Comparison of ENCODE assay signal across 9 cellular contexts in the genomic region with DNA sequence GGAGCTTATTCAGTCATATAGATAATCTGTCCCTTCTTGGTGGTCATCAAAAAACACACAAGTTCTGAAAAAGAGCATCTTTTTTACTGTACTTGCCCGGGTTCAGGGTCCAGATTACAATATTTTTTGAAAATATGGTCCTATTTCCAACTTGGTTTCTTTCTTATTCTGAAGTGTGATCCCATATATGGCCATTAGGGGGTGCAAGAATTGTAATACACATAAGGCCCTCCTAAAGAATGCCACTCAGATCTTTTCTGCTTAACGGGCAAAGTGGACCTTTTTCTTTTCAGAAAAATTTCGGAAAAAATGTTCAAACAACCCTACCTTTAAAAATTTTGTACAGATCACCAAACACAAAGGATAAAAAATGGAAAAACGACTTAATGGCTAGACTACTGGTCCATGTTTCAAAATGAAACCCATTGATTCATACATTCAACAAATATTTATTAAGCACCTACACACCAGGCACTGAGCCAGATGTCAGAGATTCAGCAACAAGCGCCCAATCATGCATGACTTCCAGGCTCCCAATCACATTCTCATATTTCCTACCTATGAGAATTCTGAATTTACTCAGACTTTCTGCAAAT.
DNase-seq lines count a peak whose midpoint lies in the region; ATAC-seq and TF ChIP-seq lines count a peak whose summit lies in the region.
"Had no signal": no experiment of that assay in that cellular context is flagged by ENCODE, and none has a peak within 500 bp of the region (broad histone marks: within the 10 kb centered on the region; RNA-seq: fewer than 3 reads in every experiment).

No MANE protein-coding gene starts in this region.

- H3K36me3 ChIP-seq in adipocyte (ENCODE audit: control insufficient read depth, insufficient read depth, low read length, severe bottlenecking) (no peaks in the 10 kb centered on the region), kidney epithelial cell (ENCODE audit: control insufficient read depth, insufficient read depth, low read length) (no peaks in the 10 kb centered on the region)

- POLR2A ChIA-PET in activated CD8-positive, alpha-beta T cell treated with anti-CD3 and anti-CD28 coated beads for 36 hours (lab: Charles Lee): no interaction called here
- POLR2A ChIA-PET in activated CD8-positive, alpha-beta T cell treated with anti-CD3 and anti-CD28 coated beads, Interleukin-2, amount 10 ng/mL, durations not matched to agents 7 days and 5 days (lab: Charles Lee): no interaction called here

- H3K9ac ChIP-seq in adipocyte (ENCODE audit: low read length): no peak overlapping the region

- H3K27me3 ChIP-seq in adipocyte (replicated peaks; ENCODE audit: control insufficient read depth, insufficient read depth, low read length) (no peaks in the 10 kb centered on the region), kidney epithelial cell (ENCODE audit: control insufficient read depth, insufficient read depth, low read length) (no peaks in the 10 kb centered on the region)

- no peaks in the 10 kb centered on the region for H3K9me3 ChIP-seq in adipocyte (ENCODE audit: control insufficient read depth, low read length)

- no peaks in the 10 kb centered on the region for H3K36me3 Mint-ChIP-seq in activated CD8-positive, alpha-beta T cell treated with anti-CD3 and anti-CD28 coated beads for 36 hours (ENCODE audit: low read depth)
- no peaks in the 10 kb centered on the region for H3K36me3 Mint-ChIP-seq in activated CD8-positive, alpha-beta T cell treated with anti-CD3 and anti-CD28 coated beads, Interleukin-2, amount 10 ng/mL, durations not matched to agents 7 days and 5 days (ENCODE audit: low read depth)

- ATAC-seq in activated CD8-positive, alpha-beta T cell treated with anti-CD3 and anti-CD28 coated beads for 36 hours: peak; percentile 56
- ATAC-seq in activated CD8-positive, alpha-beta T cell treated with anti-CD3 and anti-CD28 coated beads, Interleukin-2, amount 10 ng/mL, durations not matched to agents 7 days and 5 days: no peak
- ATAC-seq in HG03280 (IDR thresholded peaks at IDR 0.05; ENCODE audit: unreplicated experiment): peak; percentile 73
- no peak for ATAC-seq in GM21515 (IDR thresholded peaks at IDR 0.05; ENCODE audit: unreplicated experiment)
- ATAC-seq in HG03378 (IDR thresholded peaks at IDR 0.05; ENCODE audit: unreplicated experiment): no peak

- intact Hi-C loops in activated CD8-positive, alpha-beta T cell treated with anti-CD3 and anti-CD28 coated beads for 36 hours (cut with micrococcal nuclease): no loop called here

- peak; percentile 69 for TF ChIP-seq CTCF in activated CD8-positive, alpha-beta T cell treated with anti-CD3 and anti-CD28 coated beads for 36 hours (IDR thresholded peaks at IDR 0.05)
- peak; percentile 65 for TF ChIP-seq CTCF in kidney epithelial cell (IDR thresholded peaks at IDR 0.05; ENCODE audit: insufficient read depth, low read length, poor library complexity, severe bottlenecking)

- H3K4me1 ChIP-seq in adipocyte (ENCODE audit: control insufficient read depth, insufficient read depth, low read length): peaks cover 6% of the 10 kb centered on the region

- H3K4me3 ChIP-seq in adipocyte (ENCODE audit: low read length): no peak overlapping the region
- H3K4me3 ChIP-seq in kidney epithelial cell (ENCODE audit: low read depth, low read length): no peak overlapping the region

- H3K4me3 Mint-ChIP-seq in activated CD8-positive, alpha-beta T cell treated with anti-CD3 and anti-CD28 coated beads for 36 hours: no peak overlapping the region
- H3K4me3 Mint-ChIP-seq in activated CD8-positive, alpha-beta T cell treated with anti-CD3 and anti-CD28 coated beads, Interleukin-2, amount 10 ng/mL, durations not matched to agents 7 days and 5 days: no peak overlapping the region
- H3K4me3 Mint-ChIP-seq: central memory CD8-positive, alpha-beta T cell had no signal

- peaks cover 4% of the 10 kb centered on the region for H3K27me3 Mint-ChIP-seq in activated CD8-positive, alpha-beta T cell treated with anti-CD3 and anti-CD28 coated beads for 36 hours
- no peaks in the 10 kb centered on the region for H3K27me3 Mint-ChIP-seq in activated CD8-positive, alpha-beta T cell treated with anti-CD3 and anti-CD28 coated beads, Interleukin-2, amount 10 ng/mL, durations not matched to agents 7 days and 5 days (ENCODE audit: low read depth)

- no peaks in the 10 kb centered on the region for H3K4me1 Mint-ChIP-seq in activated CD8-positive, alpha-beta T cell treated with anti-CD3 and anti-CD28 coated beads for 36 hours (ENCODE audit: low read depth)
- no peaks in the 10 kb centered on the region for H3K4me1 Mint-ChIP-seq in activated CD8-positive, alpha-beta T cell treated with anti-CD3 and anti-CD28 coated beads, Interleukin-2, amount 10 ng/mL, durations not matched to agents 7 days and 5 days (ENCODE audit: low read depth)
- H3K4me1 Mint-ChIP-seq: central memory CD8-positive, alpha-beta T cell had no signal

- CTCF ChIA-PET in activated CD8-positive, alpha-beta T cell treated with anti-CD3 and anti-CD28 coated beads for 36 hours (lab: Charles Lee): interaction anchor here (0.9 to 1.4 kb wide), 3 partner anchors 10 to 472 kb away, joined by 3 to 6 read pairs (median 4); no protein-coding TSS in a partner anchor
- CTCF ChIA-PET in activated CD8-positive, alpha-beta T cell treated with anti-CD3 and anti-CD28 coated beads, Interleukin-2, amount 10 ng/mL, durations not matched to agents 7 days and 5 days (lab: Charles Lee): no interaction called here

- H3K9me3 Mint-ChIP-seq in activated CD8-positive, alpha-beta T cell treated with anti-CD3 and anti-CD28 coated beads for 36 hours: no peaks in the 10 kb centered on the region
- no peaks in the 10 kb centered on the region for H3K9me3 Mint-ChIP-seq in activated CD8-positive, alpha-beta T cell treated with anti-CD3 and anti-CD28 coated beads, Interleukin-2, amount 10 ng/mL, durations not matched to agents 7 days and 5 days (ENCODE audit: insufficient read depth)

- no peak overlapping the region for H3K27ac Mint-ChIP-seq in activated CD8-positive, alpha-beta T cell treated with anti-CD3 and anti-CD28 coated beads for 36 hours
- no peak overlapping the region for H3K27ac Mint-ChIP-seq in activated CD8-positive, alpha-beta T cell treated with anti-CD3 and anti-CD28 coated beads, Interleukin-2, amount 10 ng/mL, durations not matched to agents 7 days and 5 days

- DNase-seq in activated CD8-positive, alpha-beta T cell treated with anti-CD3 and anti-CD28 coated beads for 36 hours: no peak
- no peak for DNase-seq in activated CD8-positive, alpha-beta T cell treated with anti-CD3 and anti-CD28 coated beads, Interleukin-2, amount 10 ng/mL, durations not matched to agents 7 days and 5 days
- DNase-seq in adipocyte (ENCODE audit: low read depth) (peak; percentile 80), kidney epithelial cell (ENCODE audit: low read depth) (peak; percentile 9), anterior cingulate cortex (lab: John Stamatoyannopoulos, UW) (no peak)

Comparison
In these comparisons a context has a peak if more than half of its experiments do, and no peak if none do; other contexts are left out.
1. ATAC-seq: peak in activated CD8-positive, alpha-beta T cell treated with anti-CD3 and anti-CD28 coated beads for 36 hours (single experiment) and HG03280 (single experiment); none in activated CD8-positive, alpha-beta T cell treated with anti-CD3 and anti-CD28 coated beads, Interleukin-2, amount 10 ng/mL, durations not matched to agents 7 days and 5 days (single experiment), GM21515 (single experiment) and HG03378 (single experiment).
2. DNase-seq: peak in adipocyte (single experiment) and kidney epithelial cell (single experiment); none in activated CD8-positive, alpha-beta T cell treated with anti-CD3 and anti-CD28 coated beads for 36 hours (single experiment), activated CD8-positive, alpha-beta T cell treated with anti-CD3 and anti-CD28 coated beads, Interleukin-2, amount 10 ng/mL, durations not matched to agents 7 days and 5 days (single experiment) and anterior cingulate cortex (0 of 58).